Comparison of ENCODE assay signal across 8 cellular contexts in the genomic region with DNA sequence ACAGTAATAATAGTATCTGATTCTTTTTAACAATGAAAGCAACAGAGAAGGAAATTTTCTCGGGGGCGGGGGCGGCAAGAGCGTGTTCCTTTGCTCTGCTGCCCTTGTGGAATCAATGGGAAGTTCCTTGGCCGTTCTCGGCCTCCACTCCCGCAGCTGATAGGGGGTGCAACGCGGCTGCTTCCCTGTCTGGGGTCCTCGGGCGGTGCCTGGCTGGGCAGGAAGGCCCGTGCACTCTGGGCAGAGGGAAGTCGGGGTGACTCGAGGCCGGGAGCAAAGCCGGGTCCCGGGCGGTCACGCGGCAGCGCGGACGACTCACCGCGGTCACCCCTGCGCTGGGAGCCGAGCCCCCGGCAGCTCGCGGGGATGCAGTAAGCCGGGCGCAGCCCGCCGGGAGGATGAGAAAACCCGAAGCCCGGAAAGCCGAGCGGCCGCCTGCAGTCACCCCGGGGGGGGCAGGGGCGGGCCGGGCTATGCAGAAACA. TPM values are rescaled to one million over a fixed set of nuclear protein-coding genes. Genes with fewer than 3 reads are reported as not detected.
DNase-seq lines count a peak whose midpoint lies in the region; ATAC-seq and TF ChIP-seq lines count a peak whose summit lies in the region.

No MANE protein-coding gene starts in this region.

- TF ChIP-seq CTCF in A673 (conservative IDR thresholded peaks at IDR 0.05; ENCODE audit: low read depth, low read length), result no peak
- TF ChIP-seq CTCF in right lobe of liver (IDR thresholded peaks at IDR 0.05), result no peak

- H3K36me3 ChIP-seq in A673 (ENCODE audit: insufficient read depth, low read length, poor library complexity, severe bottlenecking) (peaks cover 9% of the 10 kb centered on the region), right lobe of liver (no peaks in the 10 kb centered on the region)

- no peaks in the 10 kb centered on the region for H3K9me3 ChIP-seq in A673 (ENCODE audit: low read depth, low read length, poor library complexity, severe bottlenecking)
- no peaks in the 10 kb centered on the region for H3K9me3 ChIP-seq in right lobe of liver

- peaks cover 15% of the 10 kb centered on the region for H3K27me3 Mint-ChIP-seq in activated T-helper 2 cell treated with anti-CD3 and anti-CD28 coated beads, Interferon-gamma antibody, Interleukin-2, Interleukin-4, amounts not matched to agents 10 μg/mL and 5 μg/mL and 100 μg/mL, durations not matched to agents 14 hours and 24 hours and 36 hours (ENCODE audit: low read depth)

- intact Hi-C loops in A673 (cut with micrococcal nuclease; ENCODE audit: unreplicated experiment) (loop anchor here (2.0 to 10.0 kb wide), 2 partner anchors 47 to 99 kb away; no protein-coding TSS in a partner anchor), right lobe of liver (cut with DNase I) (no loop called here)
- intact Hi-C loops in activated T-helper 2 cell treated with anti-CD3 and anti-CD28 coated beads, Interferon-gamma antibody, Interleukin-2, Interleukin-4, amounts not matched to agents 10 μg/mL and 5 μg/mL and 100 μg/mL, durations not matched to agents 14 hours and 24 hours and 36 hours (cut with micrococcal nuclease), result loop anchor here (10.0 kb wide), 1 partner anchor 91 kb away; no protein-coding TSS in a partner anchor

- no peak overlapping the region for H3K27ac Mint-ChIP-seq in activated T-helper 2 cell treated with anti-CD3 and anti-CD28 coated beads, Interferon-gamma antibody, Interleukin-2, Interleukin-4, amounts not matched to agents 10 μg/mL and 5 μg/mL and 100 μg/mL, durations not matched to agents 14 hours and 24 hours and 36 hours

- WGBS in right lobe of liver (ENCODE audit: insufficient coverage, low coverage, low lambda C conversion rate, missing lambda C conversion rate), result 4% methylated on average over 21 of the region's 42 CpGs

- POLR2A ChIA-PET in A673 (lab: Charles Lee; ENCODE audit: low non-redundant PET), result no interaction called here

- H3K4me1 ChIP-seq in A673 (ENCODE audit: insufficient read depth, low read length, poor library complexity, severe bottlenecking), result peaks cover 37% of the 10 kb centered on the region
- H3K4me1 ChIP-seq in right lobe of liver, result peaks cover 0 to 12% (median 0%) of the 10 kb centered on the region in 4 donors

- ATAC-seq in GM21529 (IDR thresholded peaks at IDR 0.05; ENCODE audit: unreplicated experiment) (peak; percentile 7), right lobe of liver (peak in 1 of 4 donors; percentile 14), GM21528 (IDR thresholded peaks at IDR 0.05; ENCODE audit: low FRiP score, unreplicated experiment) (no peak), GM18909 (IDR thresholded peaks at IDR 0.05; ENCODE audit: poor library complexity, unreplicated experiment) (no peak)

- CTCF ChIA-PET in A673 (lab: Charles Lee), result interaction anchor here (0.5 kb wide), 1 partner anchor 397 kb away, joined by 12 read pairs; no protein-coding TSS in a partner anchor

- no peaks in the 10 kb centered on the region for H3K36me3 Mint-ChIP-seq in activated T-helper 2 cell treated with anti-CD3 and anti-CD28 coated beads, Interferon-gamma antibody, Interleukin-2, Interleukin-4, amounts not matched to agents 10 μg/mL and 5 μg/mL and 100 μg/mL, durations not matched to agents 14 hours and 24 hours and 36 hours (ENCODE audit: low read depth)

- BruUV-seq in A673 (replicated peaks; lab: Mats Ljungman, UMichigan), result TSS peak; percentile 18

- H3K4me3 Mint-ChIP-seq in activated T-helper 2 cell treated with anti-CD3 and anti-CD28 coated beads, Interferon-gamma antibody, Interleukin-2, Interleukin-4, amounts not matched to agents 10 μg/mL and 5 μg/mL and 100 μg/mL, durations not matched to agents 14 hours and 24 hours and 36 hours (ENCODE audit: low read depth), result peak overlapping the region; percentile 33

- H3K27ac ChIP-seq in A673 (ENCODE audit: low read depth, low read length, poor library complexity, severe bottlenecking), result no peak overlapping the region
- no peak overlapping the region for H3K27ac ChIP-seq in right lobe of liver

- TF ChIP-seq POLR2A in right lobe of liver (IDR thresholded peaks at IDR 0.05), result no peak

- DNase-seq in A673 (ENCODE audit: low spot score) (peak; percentile 68), right lobe of liver (peak in 1 of 3 donors; percentile 48), islet precursor cell (no peak)
- DNase-seq in activated T-helper 2 cell treated with anti-CD3 and anti-CD28 coated beads, Interferon-gamma antibody, Interleukin-2, Interleukin-4, amounts not matched to agents 10 μg/mL and 5 μg/mL and 100 μg/mL, durations not matched to agents 14 hours and 24 hours and 36 hours (ENCODE audit: low spot score), result no peak
- DNase-seq in stimulated activated CD4-positive, alpha-beta T cell treated with anti-CD3 and anti-CD28 coated beads, Interleukin-4, amount 100 ng/mL, for 1 hour, result no peak

- H3K4me1 Mint-ChIP-seq in activated T-helper 2 cell treated with anti-CD3 and anti-CD28 coated beads, Interferon-gamma antibody, Interleukin-2, Interleukin-4, amounts not matched to agents 10 μg/mL and 5 μg/mL and 100 μg/mL, durations not matched to agents 14 hours and 24 hours and 36 hours (ENCODE audit: low read depth), result peaks cover 16% of the 10 kb centered on the region

- H3K4me3 ChIP-seq in A673 (ENCODE audit: low read depth, low read length, poor library complexity, severe bottlenecking) (peak overlapping the region; percentile 95), right lobe of liver (peak overlapping the region; percentile 25 to 49 (median 28))

- H3K9me3 Mint-ChIP-seq in activated T-helper 2 cell treated with anti-CD3 and anti-CD28 coated beads, Interferon-gamma antibody, Interleukin-2, Interleukin-4, amounts not matched to agents 10 μg/mL and 5 μg/mL and 100 μg/mL, durations not matched to agents 14 hours and 24 hours and 36 hours, result no peaks in the 10 kb centered on the region

- no peaks in the 10 kb centered on the region for H3K27me3 ChIP-seq in A673 (replicated peaks; ENCODE audit: insufficient read depth, low read depth, low read length, poor library complexity)
- peaks cover 0 to 16% of the 10 kb centered on the region in 2 donors for H3K27me3 ChIP-seq in right lobe of liver

RNA-seq across cellular contexts. Expression of a gene that starts 2.5 kb away (rescaled TPM):
- total RNA-seq in A673 (2021) (273 and 297 TPM in 2 replicates), right lobe of liver (under 1 TPM in 4 of 6 experiments, not detected in 2; 0.13 to 0.86 (median 0.36) TPM)
- total RNA-seq in activated T-helper 2 cell treated with anti-CD3 and anti-CD28 coated beads, Interferon-gamma antibody, Interleukin-2, Interleukin-4, amounts not matched to agents 10 μg/mL and 5 μg/mL and 100 μg/mL, durations not matched to agents 14 hours and 24 hours and 36 hours, result 2.9 and 3.7 TPM in 2 replicates

RNA-seq across cellular contexts. Expression of a gene that starts 7.0 kb away (rescaled TPM):
- total RNA-seq in A673 (2021) (13.4 and 16.6 TPM in 2 replicates), right lobe of liver (1 to 10 TPM in 2 of 6 experiments, under 1 TPM in 4; 0.31 to 1.6 (median 0.77) TPM)
- total RNA-seq in activated T-helper 2 cell treated with anti-CD3 and anti-CD28 coated beads, Interferon-gamma antibody, Interleukin-2, Interleukin-4, amounts not matched to agents 10 μg/mL and 5 μg/mL and 100 μg/mL, durations not matched to agents 14 hours and 24 hours and 36 hours, result 5.8 and 6.2 TPM in 2 replicates

RNA-seq across cellular contexts. Expression of a gene that starts 22.9 kb away (rescaled TPM):
- total RNA-seq in A673 (2021) (88.8 and 90.1 TPM in 2 replicates), right lobe of liver (10 to 100 TPM; 16.7 to 44.1 (median 20.7) TPM)
- total RNA-seq in activated T-helper 2 cell treated with anti-CD3 and anti-CD28 coated beads, Interferon-gamma antibody, Interleukin-2, Interleukin-4, amounts not matched to agents 10 μg/mL and 5 μg/mL and 100 μg/mL, durations not matched to agents 14 hours and 24 hours and 36 hours, result 31.5 and 42.3 TPM in 2 replicates

RNA-seq across cellular contexts. Expression of a gene that starts 52.2 kb away (rescaled TPM):
- total RNA-seq in A673 (2021) (190 and 202 TPM in 2 replicates), right lobe of liver (10 to 100 TPM; 66.6 to 91.6 (median 77.9) TPM)
- total RNA-seq in activated T-helper 2 cell treated with anti-CD3 and anti-CD28 coated beads, Interferon-gamma antibody, Interleukin-2, Interleukin-4, amounts not matched to agents 10 μg/mL and 5 μg/mL and 100 μg/mL, durations not matched to agents 14 hours and 24 hours and 36 hours, result 211 and 213 TPM in 2 replicates

Comparison
In these comparisons a context has a peak if more than half of its experiments do, and no peak if none do; other contexts are left out.
1. RNA of a gene that starts 2.5 kb away (total RNA-seq): 273 to 297 TPM in A673; 2.9 to 3.7 TPM in activated T-helper 2 cell treated with anti-CD3 and anti-CD28 coated beads, Interferon-gamma antibody, Interleukin-2, Interleukin-4, amounts not matched to agents 10 μg/mL and 5 μg/mL and 100 μg/mL, durations not matched to agents 14 hours and 24 hours and 36 hours and 0.13 to 0.86 TPM in right lobe of liver; every median in the first group is over 10 times any median in the second.
2. intact Hi-C loops: an anchor here in A673 (2.0 to 10.0 kb wide) and activated T-helper 2 cell treated with anti-CD3 and anti-CD28 coated beads, Interferon-gamma antibody, Interleukin-2, Interleukin-4, amounts not matched to agents 10 μg/mL and 5 μg/mL and 100 μg/mL, durations not matched to agents 14 hours and 24 hours and 36 hours (10.0 kb wide); none called in right lobe of liver.